Comparison of ENCODE assay signal across 19 cellular contexts in genomic region chr1:56304975-56305374, GRCh38.
DNase-seq lines count a peak whose midpoint lies in the region; ATAC-seq, FAIRE-seq and TF ChIP-seq lines count a peak whose summit lies in the region.
"Had no signal": no experiment of that assay in that cellular context is flagged by ENCODE, and none has a peak within 500 bp of the region (broad histone marks: within the 10 kb centered on the region; RNA-seq: fewer than 3 reads in every experiment).

No MANE protein-coding gene starts in this region.

- 0% methylated on average over 4 of the region's 4 CpGs for WGBS in K562 (ENCODE audit: insufficient coverage, low coverage, missing lambda C conversion rate)
- WGBS in heart right ventricle, 2 donors = 35 to 37% methylated on average over 4 of the region's 4 CpGs
- 38% methylated on average over 1 of the region's 4 CpGs for WGBS in mesenchymal stem cell
- 78 to 92% (median 87%) methylated on average over 4 of the region's 4 CpGs for WGBS in spleen, 5 donors

- FAIRE-seq in K562 (lab: Jason Lieb, UNC) = no peak
- FAIRE-seq: A549 had no signal

- H4K20me1 ChIP-seq in K562 (replicated peaks; ENCODE audit: control insufficient read depth, insufficient read depth, low read length) = no peaks in the 10 kb centered on the region
- H4K20me1 ChIP-seq: BLaER1 had no signal

- TF ChIP-seq POLR2A in K562 (conservative IDR thresholded peaks at IDR 0.05) (no peak), spleen (IDR thresholded peaks at IDR 0.05) (no peak)

- H2BK12ac ChIP-seq in mesenchymal stem cell (ENCODE audit: low read length in 2 of 2) = no peak overlapping the region

- H4K91ac ChIP-seq in mesenchymal stem cell (ENCODE audit: low read length) = no peak overlapping the region

- POLR2A ChIA-PET in HEK293 (lab: Yijun Ruan, JAX) (no interaction called here), K562 (lab: Yijun Ruan, JAX) (no interaction called here)

- TF ChIP-seq EP300 in K562 (IDR thresholded peaks at IDR 0.05; ENCODE audit: low read length) = no peak

- no peaks in the 10 kb centered on the region for H3K9me1 ChIP-seq in K562 (ENCODE audit: control insufficient read depth, insufficient read depth, low read length)

- no TSS peak for BruUV-seq in K562 (replicated peaks; lab: Mats Ljungman, UMichigan)

- no peaks in the 10 kb centered on the region for H3K79me2 ChIP-seq in K562 (ENCODE audit: control insufficient read depth, insufficient read depth, low read length)

- H3K79me1 ChIP-seq in mesenchymal stem cell (replicated peaks; ENCODE audit: low read length, poor library complexity, severe bottlenecking) = no peaks in the 10 kb centered on the region

- no peak overlapping the region for H3K18ac ChIP-seq in mesenchymal stem cell (ENCODE audit: low read depth in 1 of 2, low read length in 2 of 2)

- ATAC-seq in K562 (no peak), heart right ventricle (peak; percentile 55 to 90 (median 79))
- ATAC-seq: A549 had no signal

- intact Hi-C loops in K562 (cut with micrococcal nuclease) = no loop called here
- intact Hi-C loops in heart right ventricle (cut with DNase I) = no loop called here
- intact Hi-C loops in spleen (cut with DNase I; ENCODE audit: low total_unique reads) = no loop called here

- TF ChIP-seq RAD21 in K562 (CRISPR knock-in tag; conservative IDR thresholded peaks at IDR 0.05 in 1 of 2, IDR thresholded peaks at IDR 0.05 in 1 of 2) = no peak

- H3K4ac ChIP-seq in mesenchymal stem cell (ENCODE audit: low read depth in 1 of 2, low read length in 2 of 2) = no peak overlapping the region

- no peak overlapping the region for H2BK15ac ChIP-seq in mesenchymal stem cell (ENCODE audit: low read depth, poor library complexity, severe bottlenecking)

- no peak overlapping the region for H2AFZ ChIP-seq in K562 (ENCODE audit: low read depth, low read length)
- no peak overlapping the region for H2AFZ ChIP-seq in mesenchymal stem cell (ENCODE audit: low read depth, low read length)

- in situ Hi-C loops in K562 (cut with MboI) = no loop called here

- H2BK120ac ChIP-seq in mesenchymal stem cell (ENCODE audit: low read depth, low read length) = no peak overlapping the region

- H3K4me1 ChIP-seq in HEK293 (ENCODE audit: control insufficient read depth, insufficient read depth, low read length) = peaks cover 8% of the 10 kb centered on the region
- H3K4me1 ChIP-seq in K562 (replicated peaks in 1 of 2; ENCODE audit: control insufficient read depth in 2 of 2, insufficient read depth in 2 of 2, low read length in 2 of 2) = no peaks in the 10 kb centered on the region
- H3K4me1 ChIP-seq in heart right ventricle = peaks cover 2 to 48% (median 20%) of the 10 kb centered on the region in 9 donors
- peaks cover 2% of the 10 kb centered on the region for H3K4me1 ChIP-seq in mesenchymal stem cell (ENCODE audit: control insufficient read depth, insufficient read depth, low read depth, low read length)
- H3K4me1 ChIP-seq in spleen = no peaks in the 10 kb centered on the region
- H3K4me1 ChIP-seq: BLaER1 had no signal

- no peak overlapping the region for H4K8ac ChIP-seq in mesenchymal stem cell (ENCODE audit: low read length)

- H3K36me3 ChIP-seq in HEK293 (ENCODE audit: control insufficient read depth in 2 of 2, insufficient read depth in 1 of 2, low read length in 2 of 2) (no peaks in the 10 kb centered on the region), K562 (ENCODE audit: control insufficient read depth, insufficient read depth, low read length) (no peaks in the 10 kb centered on the region), heart right ventricle (no peaks in the 10 kb centered on the region), mesenchymal stem cell (ENCODE audit: control insufficient read depth in 1 of 2, insufficient read depth in 2 of 2, low read depth in 1 of 2, low read length in 2 of 2) (no peaks in the 10 kb centered on the region), spleen (no peaks in the 10 kb centered on the region)
- H3K36me3 ChIP-seq: BLaER1 had no signal

- H3K27me3 ChIP-seq in K562 (ENCODE audit: control insufficient read depth in 2 of 2, insufficient read depth in 2 of 2, low read length in 2 of 2) (no peaks in the 10 kb centered on the region), heart right ventricle (no peaks in the 10 kb centered on the region), mesenchymal stem cell (ENCODE audit: control insufficient read depth in 1 of 2, insufficient read depth in 1 of 2, low read length in 2 of 2) (no peaks in the 10 kb centered on the region), spleen (replicated peaks in 1 of 7) (no peaks in the 10 kb centered on the region)
- H3K27me3 ChIP-seq: BLaER1 had no signal

- H3K9ac ChIP-seq in K562 (ENCODE audit: insufficient read depth in 1 of 2, low read depth in 2 of 2, low read length in 2 of 2) (no peak overlapping the region), mesenchymal stem cell (ENCODE audit: low read length) (no peak overlapping the region)
- H3K9ac ChIP-seq: BLaER1 had no signal

- H3K4me2 ChIP-seq in K562 (ENCODE audit: insufficient read depth, low read length) (no peak overlapping the region), mesenchymal stem cell (ENCODE audit: low read length, poor library complexity, severe bottlenecking) (no peak overlapping the region)
- H3K4me2 ChIP-seq: A549, BLaER1 had no signal

- TF ChIP-seq CTCF in HEK293 (tag by site-specific recombination; IDR thresholded peaks at IDR 0.05) (no peak), K562 (IDR thresholded peaks at IDR 0.05 in 2 of 3, conservative IDR thresholded peaks at IDR 0.05 in 1 of 3; ENCODE audit: insufficient read depth in 2 of 3, low read depth in 1 of 3, low read length in 3 of 3) (no peak), heart right ventricle (IDR thresholded peaks at IDR 0.05) (no peak), spleen (IDR thresholded peaks at IDR 0.05 in 8 of 11, conservative IDR thresholded peaks at IDR 0.05 in 3 of 11) (no peak)

- no peak for DNase-seq in K562 (ENCODE audit: extremely low read depth in 1 of 4, low spot score in 3 of 4)
- DNase-seq in heart right ventricle = peak in 1 of 2 donors; percentile 11
- DNase-seq in mesenchymal stem cell = peak; percentile 79
- no peak for DNase-seq in DMS79 treated with DMSO at 0.1 percent for 48 hours (lab: John Stamatoyannopoulos, UW)
- DNase-seq in NCI-H2227 treated with DMSO at 0.1 percent for 48 hours (lab: John Stamatoyannopoulos, UW) = no peak
- no peak for DNase-seq in spleen
- DNase-seq in AG08395 (ENCODE audit: low spot score) = no peak
- DNase-seq: Calu3; CD4-positive, alpha-beta memory T cell; H9; MM.1S; NCI-H1092; NCI-H1436 treated with DMSO at 0.1 percent for 48 hours; NCI-H2029; NCI-H526 had no signal

- H3K23ac ChIP-seq in mesenchymal stem cell (ENCODE audit: low read length in 2 of 2) = no peak overlapping the region

- H2AK5ac ChIP-seq in mesenchymal stem cell (ENCODE audit: low read length, severe bottlenecking) = no peak overlapping the region

- H3K9me3 ChIP-seq in HEK293 (ENCODE audit: control insufficient read depth, insufficient read depth, low read depth, low read length) (no peaks in the 10 kb centered on the region), K562 (replicated peaks; ENCODE audit: control insufficient read depth, insufficient read depth, low read depth, low read length) (no peaks in the 10 kb centered on the region), heart right ventricle (peaks cover 0 to 15% (median 0%) of the 10 kb centered on the region in 11 donors), mesenchymal stem cell (ENCODE audit: control insufficient read depth, low read length) (peaks cover 13% of the 10 kb centered on the region), spleen (no peaks in the 10 kb centered on the region)
- H3K9me3 ChIP-seq: A549 had no signal

- CTCF ChIA-PET in HEK293 (lab: Yijun Ruan, JAX) (no interaction called here), K562 (lab: Yijun Ruan, JAX; ENCODE audit: low intra/inter-chr PET ratio) (no interaction called here)

- H3K4me3 ChIP-seq in HEK293 (ENCODE audit: low read depth, low read length) (no peak overlapping the region), K562 (no peak overlapping the region), heart right ventricle (no peak overlapping the region), mesenchymal stem cell (ENCODE audit: insufficient read depth in 1 of 2, low read depth in 1 of 2, low read length in 2 of 2) (no peak overlapping the region), spleen (no peak overlapping the region)
- H3K4me3 ChIP-seq: A549, BLaER1 had no signal

- H3K27ac ChIP-seq in HEK293 (ENCODE audit: extremely low read depth, low read depth, low read length) (no peak overlapping the region), K562 (ENCODE audit: extremely low read depth, low read depth, low read length) (no peak overlapping the region), heart right ventricle (peak overlapping the region in 9 of 10 donors; percentile 4 to 67 (median 59)), mesenchymal stem cell (ENCODE audit: low read length, poor library complexity, severe bottlenecking) (no peak overlapping the region), spleen (no peak overlapping the region)
- H3K27ac ChIP-seq: A549, BLaER1, HL-60 had no signal

- no peak overlapping the region for H2BK5ac ChIP-seq in mesenchymal stem cell (ENCODE audit: low read depth, low read length, poor library complexity, severe bottlenecking)

- no peak overlapping the region for H3K14ac ChIP-seq in mesenchymal stem cell (ENCODE audit: low read length in 2 of 2)

TF ChIP-seq in HEK293, 187 proteins besides CTCF, POLR2A, EP300 and RAD21:
- TF ChIP-seq ZSCAN30 (tag by site-specific recombination; IDR thresholded peaks at IDR 0.05) (no peak), ZBTB21 (tag by site-specific recombination; IDR thresholded peaks at IDR 0.05) (no peak), ZNF341 (tag by site-specific recombination; IDR thresholded peaks at IDR 0.05; ENCODE audit: low read depth) (0 out of 2 replicates have a peak, but pooled peaks have one; percentile 14), GFI1B (tag by site-specific recombination; IDR thresholded peaks at IDR 0.05) (peak; percentile 67; the same call in 1 of the 2 replicates)

TF ChIP-seq in K562, 482 proteins besides CTCF, POLR2A, EP300 and RAD21:
- TF ChIP-seq FOXP1 (CRISPR knock-in tag; IDR thresholded peaks at IDR 0.05) (no peak), HDAC2 (IDR thresholded peaks at IDR 0.05) (0 out of 2 replicates have a peak, but pooled peaks have one; percentile 21), C11orf30 (IDR thresholded peaks at IDR 0.05; ENCODE audit: low read depth) (no peak), KDM1A (IDR thresholded peaks at IDR 0.05) (peak; percentile 64 to 80), ESRRB (CRISPR knock-in tag; IDR thresholded peaks at IDR 0.05; ENCODE audit: borderline replicate concordance) (no peak), RCOR1 (IDR thresholded peaks at IDR 0.05; ENCODE audit: borderline replicate concordance in 1 of 2, low read depth in 2 of 2, low read length in 2 of 2) (peak in 1 of 2 experiments; percentile 84; a peak in 3 of 4 replicates)

Comparison
In these comparisons a context has a peak if more than half of its experiments do, and no peak if none do; other contexts are left out.
1. H3K27ac ChIP-seq: peak in heart right ventricle (9 of 10); none in HEK293 (single experiment), K562 (single experiment), mesenchymal stem cell (single experiment) and spleen (0 of 8).